ENCODE assay signal across 11 cellular contexts in the genomic region with DNA sequence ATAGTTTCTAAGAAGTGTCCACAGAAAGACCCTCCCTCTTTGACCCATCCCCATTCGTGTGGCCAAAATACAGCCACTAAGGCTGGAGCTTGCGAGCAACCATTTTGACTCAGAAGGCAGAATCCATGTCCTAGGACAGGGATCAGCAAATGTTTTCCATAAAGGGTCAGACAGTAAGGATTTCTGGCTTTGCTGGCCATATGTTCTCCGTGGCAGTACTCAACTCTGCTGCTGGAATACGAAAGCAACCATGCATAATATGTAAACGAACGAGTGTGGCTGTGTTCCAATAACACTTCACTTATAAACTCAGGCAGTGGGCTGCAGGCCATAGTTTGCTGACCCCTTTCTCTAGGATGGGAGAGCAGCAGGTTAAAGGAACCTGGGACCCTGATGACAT.
"Had no signal": no experiment of that assay in that cellular context is flagged by ENCODE, and none has a peak within 500 bp of the region (broad histone marks: within the 10 kb centered on the region; RNA-seq: fewer than 3 reads in every experiment).

No MANE protein-coding gene starts in this region.

- ATAC-seq: activated CD4-positive, CD25-positive, alpha-beta regulatory T cell treated with anti-CD3 and anti-CD28 coated beads, Interleukin-2, amount 50 U/mL, for 24 hours; effector memory CD8-positive, alpha-beta T cell; pancreas had no signal

- FAIRE-seq: kidney, pancreas had no signal

- DNase-seq: activated effector memory CD4-positive, alpha-beta T cell treated with anti-CD3 and anti-CD28 coated beads, Interleukin-2, amount 50 U/mL, for 16 hours; activated naive CD8-positive, alpha-beta T cell treated with anti-CD3 and anti-CD28 coated beads for 36 hours; activated T-cell treated with anti-CD3 and anti-CD28 coated beads, Interleukin-2, amount 50 U/mL, for 24 hours; brain microvascular endothelial cell; effector memory CD8-positive, alpha-beta T cell; kidney; left ventricle myocardium inferior; pancreas; tibial artery; uterus had no signal
